ENCODE assay signal across 28 cellular contexts in genomic region chr1:32305310-32305709, GRCh38. TPM values are rescaled to one million over a fixed set of nuclear protein-coding genes. Genes with fewer than 3 reads are reported as not detected.
"Had no signal": no experiment of that assay in that cellular context is flagged by ENCODE, and none has a peak within 500 bp of the region (broad histone marks: within the 10 kb centered on the region; RNA-seq: fewer than 3 reads in every experiment).

No MANE protein-coding gene starts in this region.

- DNase-seq: activated CD4-positive, alpha-beta T cell treated with anti-CD3 and anti-CD28 coated beads, Interleukin-2, amount 10 ng/mL, durations not matched to agents 24 days and 14 days; activated CD4-positive, alpha-beta T cell treated with anti-CD3 and anti-CD28 coated beads, Interleukin-2, amount 50 U/mL, for 4 hours; activated CD8-positive, alpha-beta T cell treated with anti-CD3 and anti-CD28 coated beads for 36 hours; activated gamma-delta T cell treated with Interleukin-2 at 50 U/mL for 16 hours; activated naive CD4-positive, alpha-beta T cell treated with anti-CD3 and anti-CD28 coated beads for 36 hours; activated T-cell treated with anti-CD3 and anti-CD28 coated beads, Interleukin-2, amount 50 U/mL, for 1 hour; adrenal gland; body of pancreas; cerebellar nuclear complex; Kasumi-1; KG1; MG63; NCI-H1048; NCI-H1105 treated with DMSO at 0.1 percent for 48 hours; NCI-H1436; NCI-H1694 treated with DMSO at 0.1 percent for 48 hours; NCI-H2029; NCI-H345; NCI-H524 treated with DMSO at 0.1 percent for 48 hours; NCI-H748 treated with DMSO at 0.1 percent for 48 hours; NK-92 treated with Interleukin-12 subunit alpha and Interleukin-12 subunit beta, amount 100 ng/mL, for 24 hours; PC-9; Right ventricle myocardium superior had no signal

- H3K27me3 Mint-ChIP-seq: activated CD4-positive, alpha-beta T cell treated with anti-CD3 and anti-CD28 coated beads, Interleukin-2, amount 10 ng/mL, durations not matched to agents 24 days and 14 days; activated CD8-positive, alpha-beta T cell treated with anti-CD3 and anti-CD28 coated beads for 36 hours had no signal

- H3K27ac Mint-ChIP-seq: activated CD4-positive, alpha-beta T cell treated with anti-CD3 and anti-CD28 coated beads, Interleukin-2, amount 10 ng/mL, durations not matched to agents 24 days and 14 days; activated CD8-positive, alpha-beta T cell treated with anti-CD3 and anti-CD28 coated beads for 36 hours; activated naive CD4-positive, alpha-beta T cell treated with anti-CD3 and anti-CD28 coated beads for 36 hours; activated naive CD4-positive, alpha-beta T cell treated with anti-CD3 and anti-CD28 coated beads, Interleukin-2, amount 50 U/mL, for 72 hours; activated T-helper 1 cell treated with anti-CD3 and anti-CD28 coated beads, Interleukin-12 subunit alpha, Interleukin-12 subunit beta, Interleukin-2, Interleukin-4 antibody, amounts not matched to agents 30 ng/mL and 10 ng/mL and 1 ng/mL, durations not matched to agents 14 hours and 24 hours and 36 hours; T-helper 2 cell treated with Interferon-gamma antibody and Interleukin-4, amounts not matched to agents 5 μg/mL and 100 μg/mL, for 36 hours had no signal

- H2AFZ ChIP-seq: PC-9 had no signal

- H3K4me3 ChIP-seq: adrenal gland, body of pancreas, breast epithelium, MG63, PC-9 had no signal

- H3K27ac ChIP-seq: adrenal gland, body of pancreas, breast epithelium, PC-9 had no signal

- ATAC-seq: activated CD8-positive, alpha-beta T cell treated with anti-CD3 and anti-CD28 coated beads for 36 hours; activated naive CD4-positive, alpha-beta T cell treated with anti-CD3 and anti-CD28 coated beads, Interleukin-2, amount 50 U/mL, for 72 hours; body of pancreas had no signal

- H3K27me3 ChIP-seq: adrenal gland, body of pancreas, breast epithelium, MG63 had no signal

- H3K4me2 ChIP-seq: PC-9 had no signal

- H3K4me3 Mint-ChIP-seq: activated CD4-positive, alpha-beta T cell treated with anti-CD3 and anti-CD28 coated beads, Interleukin-2, amount 10 ng/mL, durations not matched to agents 24 days and 14 days; activated CD8-positive, alpha-beta T cell treated with anti-CD3 and anti-CD28 coated beads for 36 hours; activated naive CD4-positive, alpha-beta T cell treated with anti-CD3 and anti-CD28 coated beads for 36 hours; activated T-helper 1 cell treated with anti-CD3 and anti-CD28 coated beads, Interleukin-12 subunit alpha, Interleukin-12 subunit beta, Interleukin-2, Interleukin-4 antibody, amounts not matched to agents 30 ng/mL and 10 ng/mL and 1 ng/mL, durations not matched to agents 14 hours and 24 hours and 36 hours; T-helper 2 cell treated with Interferon-gamma antibody and Interleukin-4, amounts not matched to agents 5 μg/mL and 100 μg/mL, for 36 hours had no signal

- H3K4me1 ChIP-seq: breast epithelium had no signal

- H3K9me3 Mint-ChIP-seq: activated CD4-positive, alpha-beta T cell treated with anti-CD3 and anti-CD28 coated beads, Interleukin-2, amount 10 ng/mL, durations not matched to agents 24 days and 14 days; activated naive CD4-positive, alpha-beta T cell treated with anti-CD3 and anti-CD28 coated beads for 36 hours; activated naive CD4-positive, alpha-beta T cell treated with anti-CD3 and anti-CD28 coated beads, Interleukin-2, amount 50 U/mL, for 72 hours; activated T-helper 1 cell treated with anti-CD3 and anti-CD28 coated beads, Interleukin-12 subunit alpha, Interleukin-12 subunit beta, Interleukin-2, Interleukin-4 antibody, amounts not matched to agents 30 ng/mL and 10 ng/mL and 1 ng/mL, durations not matched to agents 14 hours and 24 hours and 36 hours; T-helper 2 cell treated with Interferon-gamma antibody and Interleukin-4, amounts not matched to agents 5 μg/mL and 100 μg/mL, for 36 hours had no signal

- H3K9me3 ChIP-seq: adrenal gland, body of pancreas, breast epithelium had no signal

RNA-seq across cellular contexts. Expression of gene LCK, which starts 54.2 kb away (rescaled TPM):
- total RNA-seq: NCI-H460 had no signal
